ENCODE assay signal across 16 cellular contexts in the genomic region with DNA sequence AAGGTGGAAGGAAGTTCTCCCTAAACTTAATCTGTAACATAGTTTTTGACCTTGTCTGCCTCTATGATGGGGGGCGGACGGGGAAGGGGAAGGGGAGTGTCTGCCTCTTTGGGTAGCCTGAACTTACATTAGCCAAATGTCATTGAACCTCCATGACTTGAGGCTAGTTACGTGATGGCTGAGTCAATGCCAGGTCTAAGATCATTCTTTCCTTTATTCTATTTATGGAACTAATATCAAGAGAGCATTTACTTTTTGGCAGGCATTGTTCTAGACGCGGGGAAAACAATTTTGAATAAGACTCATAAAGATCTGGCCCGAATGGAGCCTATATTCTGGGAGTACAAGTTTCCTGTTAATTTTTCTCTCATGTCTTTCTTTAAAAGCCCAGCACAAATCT.
A peak's percentile ranks its signal among the peaks of the same experiment; 100 is the strongest.
DNase-seq lines count a peak whose midpoint lies in the region; ATAC-seq, FAIRE-seq and TF ChIP-seq lines count a peak whose summit lies in the region.
"Had no signal": no experiment of that assay in that cellular context is flagged by ENCODE, and none has a peak within 500 bp of the region (broad histone marks: within the 10 kb centered on the region; RNA-seq: fewer than 3 reads in every experiment).

No MANE protein-coding gene starts in this region.

- H3K4me1 ChIP-seq in HepG2 (ENCODE audit: insufficient read depth, low read length) (peaks cover 87% of the 10 kb centered on the region), gastrocnemius medialis (peaks cover 44 to 45% of the 10 kb centered on the region in 2 donors)

- H3K4me3 Mint-ChIP-seq in brain = peak overlapping the region in 1 of 5 experiments; percentile 18
- H3K4me3 Mint-ChIP-seq in activated T-cell treated with anti-CD3 and anti-CD28 coated beads, Interleukin-2, amount 50 U/mL, for 4 hours = no peak overlapping the region
- H3K4me3 Mint-ChIP-seq: activated B cell treated with CpG ODN at 0.5 μM for 24 hours; B cell; natural killer cell treated with Interleukin-12 subunit alpha and Interleukin-12 subunit beta and Interleukin-15 and Interleukin-18, amount 100 ng/mL, for 72 hours had no signal

- H3K4me3 ChIP-seq in HepG2 (replicated peaks in 1 of 3; ENCODE audit: insufficient read depth in 1 of 3, low read depth in 2 of 3, low read length in 3 of 3) (no peak overlapping the region), gastrocnemius medialis (no peak overlapping the region)

- TF ChIP-seq POLR2A in HepG2 (IDR thresholded peaks at IDR 0.05; ENCODE audit: insufficient read depth in 1 of 2, low read depth in 2 of 2, low read length in 2 of 2) (no peak), gastrocnemius medialis (IDR thresholded peaks at IDR 0.05) (no peak)

- no peaks in the 10 kb centered on the region for H4K20me1 ChIP-seq in HepG2 (ENCODE audit: insufficient read depth, low read length)

- no peak overlapping the region for H2AFZ ChIP-seq in HepG2 (ENCODE audit: low read length)

- DNase-seq in HepG2 (ENCODE audit: low spot score) (no peak), gastrocnemius medialis (no peak), G401 (ENCODE audit: low spot score) (no peak), amygdala (lab: John Stamatoyannopoulos, UW) (no peak), KG1 (lab: John Stamatoyannopoulos, UW) (no peak)
- DNase-seq in activated T-cell treated with anti-CD3 and anti-CD28 coated beads, Interleukin-2, amount 50 U/mL, for 4 hours = no peak
- DNase-seq: activated B cell treated with CpG ODN at 0.5 μM for 24 hours; activated CD8-positive, alpha-beta memory T cell treated with anti-CD3 and anti-CD28 coated beads, Interleukin-2, amount 50 U/mL, for 4 hours; islet precursor cell; NCI-H187 treated with DMSO at 0.1 percent for 48 hours; NK-92 treated with Interleukin-12 subunit alpha and Interleukin-12 subunit beta, amount 100 ng/mL, for 24 hours had no signal

- no peaks in the 10 kb centered on the region for H3K36me3 ChIP-seq in HepG2 (replicated peaks in 1 of 2; ENCODE audit: control insufficient read depth in 1 of 2, insufficient read depth in 2 of 2, low read length in 2 of 2)
- no peaks in the 10 kb centered on the region for H3K36me3 ChIP-seq in gastrocnemius medialis

- no peaks in the 10 kb centered on the region for H3K27me3 ChIP-seq in HepG2 (ENCODE audit: control insufficient read depth in 1 of 2, insufficient read depth in 2 of 2, low read length in 2 of 2)
- no peaks in the 10 kb centered on the region for H3K27me3 ChIP-seq in gastrocnemius medialis

- CTCF ChIA-PET in HepG2 (lab: Yijun Ruan, JAX; ENCODE audit: low intra/inter-chr PET ratio, low total read pairs) = no interaction called here

- no peaks in the 10 kb centered on the region for H3K36me3 Mint-ChIP-seq in brain
- no peaks in the 10 kb centered on the region for H3K36me3 Mint-ChIP-seq in activated T-cell treated with anti-CD3 and anti-CD28 coated beads, Interleukin-2, amount 50 U/mL, for 4 hours (ENCODE audit: insufficient read depth)
- H3K36me3 Mint-ChIP-seq: natural killer cell treated with Interleukin-12 subunit alpha and Interleukin-12 subunit beta and Interleukin-15 and Interleukin-18, amount 100 ng/mL, for 72 hours had no signal

- no peak for TF ChIP-seq EP300 in HepG2 (IDR thresholded peaks at IDR 0.05; ENCODE audit: low read depth in 2 of 2, low read length in 2 of 2)
- TF ChIP-seq EP300 in HepG2 (CRISPR knock-in tag; IDR thresholded peaks at IDR 0.05; ENCODE audit: borderline replicate concordance) = no peak

- no peak for FAIRE-seq in HepG2 (lab: Jason Lieb, UNC)
- FAIRE-seq: GM12892 had no signal

- H3K9ac ChIP-seq in HepG2 (ENCODE audit: insufficient read depth, low read depth, low read length) = no peak overlapping the region

- H3K4me2 ChIP-seq in HepG2 (ENCODE audit: low read depth, low read length) = peak overlapping the region; percentile 61

- H3K9me3 Mint-ChIP-seq in brain = no peaks in the 10 kb centered on the region
- H3K9me3 Mint-ChIP-seq in activated T-cell treated with anti-CD3 and anti-CD28 coated beads, Interleukin-2, amount 50 U/mL, for 4 hours = no peaks in the 10 kb centered on the region
- H3K9me3 Mint-ChIP-seq: activated B cell treated with CpG ODN at 0.5 μM for 24 hours; natural killer cell treated with Interleukin-12 subunit alpha and Interleukin-12 subunit beta and Interleukin-15 and Interleukin-18, amount 100 ng/mL, for 72 hours had no signal

- H3K27ac Mint-ChIP-seq in brain = peak overlapping the region in 4 of 5 experiments; percentile 36 to 87 (median 80)
- H3K27ac Mint-ChIP-seq: activated B cell treated with CpG ODN at 0.5 μM for 24 hours; B cell; natural killer cell treated with Interleukin-12 subunit alpha and Interleukin-12 subunit beta and Interleukin-15 and Interleukin-18, amount 100 ng/mL, for 72 hours had no signal

- no peak for TF ChIP-seq RAD21 in HepG2 (CRISPR knock-in tag; IDR thresholded peaks at IDR 0.05)

- BruUV-seq in HepG2 (replicated peaks; lab: Mats Ljungman, UMichigan) = no TSS peak

- intact Hi-C loops in HepG2 (cut with micrococcal nuclease; ENCODE audit: unreplicated experiment) = no loop called here
- intact Hi-C loops in gastrocnemius medialis (cut with DNase I; ENCODE audit: low total_unique reads) = no loop called here

- H3K9me3 ChIP-seq in HepG2 (ENCODE audit: low read length) = no peaks in the 10 kb centered on the region
- no peaks in the 10 kb centered on the region for H3K9me3 ChIP-seq in gastrocnemius medialis

- ATAC-seq in HepG2 (no peak), gastrocnemius medialis (no peak)
- ATAC-seq in activated T-cell treated with anti-CD3 and anti-CD28 coated beads, Interleukin-2, amount 50 U/mL, for 4 hours = no peak
- ATAC-seq: natural killer cell treated with Interleukin-12 subunit alpha and Interleukin-12 subunit beta and Interleukin-15 and Interleukin-18, amount 100 ng/mL, for 72 hours had no signal

- H3K27ac ChIP-seq in C4-2B (peak overlapping the region; percentile 77; the same call in 1 of the 2 replicates), HepG2 (ENCODE audit: extremely low read length, insufficient read depth, low read length) (peak overlapping the region; percentile 57), gastrocnemius medialis (peak overlapping the region; percentile 57 to 68 (median 64))

- H3K27me3 Mint-ChIP-seq in brain = no peaks in the 10 kb centered on the region
- H3K27me3 Mint-ChIP-seq in activated T-cell treated with anti-CD3 and anti-CD28 coated beads, Interleukin-2, amount 50 U/mL, for 4 hours (ENCODE audit: low read depth) = peaks cover under 1% of the 10 kb centered on the region
- H3K27me3 Mint-ChIP-seq: activated B cell treated with CpG ODN at 0.5 μM for 24 hours had no signal

- TF ChIP-seq CTCF in C4-2B (conservative IDR thresholded peaks at IDR 0.05) = no peak
- no peak for TF ChIP-seq CTCF in brain (conservative IDR thresholded peaks at IDR 0.05)
- TF ChIP-seq CTCF in HepG2 (CRISPR knock-in tag; IDR thresholded peaks at IDR 0.05) = no peak
- no peak for TF ChIP-seq CTCF in gastrocnemius medialis (IDR thresholded peaks at IDR 0.05 in 4 of 5, conservative IDR thresholded peaks at IDR 0.05 in 1 of 5)

- no peaks in the 10 kb centered on the region for H3K79me2 ChIP-seq in HepG2 (ENCODE audit: insufficient read depth, low read length)

- in situ Hi-C loops in HepG2 (cut with HindIII; ENCODE audit: extremely low pct_ligation_motif_present, low pct_unique_long_range_greater_than_20kb) (no loop called here), gastrocnemius medialis (cut with MboI; ENCODE audit: low sequenced_read_pairs in 4 of 4) (no loop called here), G401 (cut with HindIII; ENCODE audit: low sequenced_read_pairs) (no loop called here)

- POLR2A ChIA-PET in HepG2 (lab: Yijun Ruan, JAX) = no interaction called here

- WGBS in HepG2 (ENCODE audit: low lambda C conversion rate) = 92% methylated on average over 6 of the region's 6 CpGs

- peaks cover 73% of the 10 kb centered on the region for H3K4me1 Mint-ChIP-seq in brain
- no peaks in the 10 kb centered on the region for H3K4me1 Mint-ChIP-seq in activated T-cell treated with anti-CD3 and anti-CD28 coated beads, Interleukin-2, amount 50 U/mL, for 4 hours (ENCODE audit: low read depth)
- H3K4me1 Mint-ChIP-seq: activated B cell treated with CpG ODN at 0.5 μM for 24 hours, B cell had no signal

TF ChIP-seq in HepG2, 621 proteins besides CTCF, POLR2A, EP300 and RAD21:
- TF ChIP-seq TBP (CRISPR knock-in tag; IDR thresholded peaks at IDR 0.05) = no peak
- no peak for TF ChIP-seq ZNF713 (CRISPR knock-in tag; IDR thresholded peaks at IDR 0.05)
- no peak for TF ChIP-seq ZNF263 (CRISPR knock-in tag; IDR thresholded peaks at IDR 0.05)
